In genomic region chr2:205024822-205025518, GRCh38 we compare ENCODE assay signal across 1 cellular context.
A peak's percentile ranks its signal among the peaks of the same experiment; 100 is the strongest.
TF ChIP-seq lines count a peak whose summit lies in the region.

No MANE protein-coding gene starts in this region.

TF ChIP-seq in IMR-90, 13 proteins besides CTCF, POLR2A, EP300 and RAD21 (continued from another document):
- TF ChIP-seq MAZ (IDR thresholded peaks at IDR 0.05; ENCODE audit: borderline replicate concordance, low read depth, low read length) (no peak), BHLHE40 (IDR thresholded peaks at IDR 0.05; ENCODE audit: low read depth, low read length) (peak; percentile 77), ELK1 (IDR thresholded peaks at IDR 0.05; ENCODE audit: borderline replicate concordance, low read depth, low read length) (no peak), RFX5 (IDR thresholded peaks at IDR 0.05; ENCODE audit: low read depth, low read length) (no peak)
- TF ChIP-seq, protein P1, sequence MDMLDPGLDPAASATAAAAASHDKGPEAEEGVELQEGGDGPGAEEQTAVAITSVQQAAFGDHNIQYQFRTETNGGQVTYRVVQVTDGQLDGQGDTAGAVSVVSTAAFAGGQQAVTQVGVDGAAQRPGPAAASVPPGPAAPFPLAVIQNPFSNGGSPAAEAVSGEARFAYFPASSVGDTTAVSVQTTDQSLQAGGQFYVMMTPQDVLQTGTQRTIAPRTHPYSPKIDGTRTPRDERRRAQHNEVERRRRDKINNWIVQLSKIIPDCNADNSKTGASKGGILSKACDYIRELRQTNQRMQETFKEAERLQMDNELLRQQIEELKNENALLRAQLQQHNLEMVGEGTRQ (IDR thresholded peaks at IDR 0.05; ENCODE audit: low read depth, low read length) = no peak
TF ChIP-seq in IMR-90: peak in this region for 7.
